16 cellular contexts compared by ENCODE assay signal in the genomic region with DNA sequence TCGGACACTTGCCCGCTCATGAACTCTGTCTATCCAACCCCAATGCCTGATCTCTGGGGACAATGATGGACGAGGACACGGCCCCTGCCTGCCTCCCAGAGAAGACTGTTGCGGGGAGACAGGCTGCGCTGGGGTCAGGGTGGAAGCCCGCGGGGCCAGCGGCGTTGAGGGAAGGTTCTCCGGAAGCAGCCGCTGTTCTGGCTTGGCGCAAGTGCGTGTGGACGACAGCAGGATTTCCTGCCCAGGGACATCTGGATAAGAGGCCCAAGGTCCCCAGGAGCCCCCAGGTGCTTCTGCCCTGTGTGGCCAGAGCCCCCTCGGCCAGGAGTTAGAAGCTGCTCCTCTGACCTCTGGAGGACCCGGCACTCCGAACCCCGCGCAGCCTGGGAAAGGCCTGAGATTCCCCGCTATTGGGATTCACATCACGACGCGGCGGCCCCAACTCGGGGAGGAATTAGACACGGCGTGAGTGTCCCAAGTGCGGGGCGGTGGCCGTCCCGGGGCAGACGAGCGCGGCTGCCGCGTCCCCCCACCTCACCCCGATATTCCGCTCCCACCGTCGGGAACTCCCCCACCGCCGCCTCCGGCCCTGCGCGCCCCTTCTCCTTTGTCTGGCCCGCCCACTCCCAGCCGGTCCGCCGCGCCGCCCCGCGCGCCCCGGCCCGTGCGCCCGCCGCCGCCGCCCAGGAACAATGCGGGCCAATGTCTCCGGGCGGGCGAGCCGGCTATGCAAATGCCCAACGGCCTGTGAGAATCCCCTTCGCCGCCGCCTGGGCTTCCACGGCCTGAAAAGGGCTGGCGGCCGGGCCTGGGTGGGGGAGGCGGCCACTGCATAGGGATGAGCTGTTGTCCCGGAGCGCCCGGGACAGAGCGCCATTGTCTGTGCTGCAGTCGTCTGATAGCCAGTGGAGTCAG. TPM values are rescaled to one million over a fixed set of nuclear protein-coding genes. Genes with fewer than 3 reads are reported as not detected.
A peak's percentile ranks its signal among the peaks of the same experiment; 100 is the strongest.
DNase-seq lines count a peak whose midpoint lies in the region; ATAC-seq, FAIRE-seq and TF ChIP-seq lines count a peak whose summit lies in the region.
"Had no signal": no experiment of that assay in that cellular context is flagged by ENCODE, and none has a peak within 500 bp of the region (broad histone marks: within the 10 kb centered on the region; RNA-seq: fewer than 3 reads in every experiment).

No MANE protein-coding gene starts in this region.

- no peaks in the 10 kb centered on the region for H4K20me1 ChIP-seq in smooth muscle cell (ENCODE audit: low read depth)

- no peaks in the 10 kb centered on the region for H3F3A ChIP-seq in smooth muscle cell (ENCODE audit: low read depth)

- H3K27ac ChIP-seq in coronary artery (no peak overlapping the region), smooth muscle cell (ENCODE audit: low read depth) (no peak overlapping the region), kidney (ENCODE audit: low read depth in 2 of 2, low read length in 2 of 2) (no peak overlapping the region)
- H3K27ac ChIP-seq: ascending aorta, vagina had no signal

- H2AFZ ChIP-seq in smooth muscle cell (ENCODE audit: low read depth): no peak overlapping the region

- WGBS in smooth muscle cell (ENCODE audit: low lambda C conversion rate): 23% methylated on average over 53 of the region's 80 CpGs

- FAIRE-seq in kidney (lab: Jason Lieb, UNC): no peak

- no peaks in the 10 kb centered on the region for H3K9me3 ChIP-seq in smooth muscle cell (replicated peaks; ENCODE audit: low read depth)
- no peaks in the 10 kb centered on the region for H3K9me3 ChIP-seq in kidney (ENCODE audit: control insufficient read depth in 1 of 2, low read length in 2 of 2)
- H3K9me3 ChIP-seq: ascending aorta, MG63, vagina had no signal

- intact Hi-C loops in left colon (cut with DNase I, micrococcal nuclease) (loop anchor here (5.0 to 10.0 kb wide), 2 partner anchors 59 to 217 kb away; a partner anchor contains a TSS), kidney (cut with DNase I) (no loop called here)

- no peak overlapping the region for H3K9ac ChIP-seq in smooth muscle cell (ENCODE audit: low read depth)
- H3K9ac ChIP-seq in kidney (ENCODE audit: low read length in 2 of 2): no peak overlapping the region

- H3K27me3 ChIP-seq in smooth muscle cell (ENCODE audit: low read depth): peaks cover 21% of the 10 kb centered on the region
- H3K27me3 ChIP-seq: ascending aorta, MG63, vagina had no signal

- H3K4me3 ChIP-seq in coronary artery (peak overlapping the region; percentile 53), smooth muscle cell (peak overlapping the region; percentile 40), kidney (ENCODE audit: low read length in 2 of 2) (no peak overlapping the region)
- H3K4me3 ChIP-seq: ascending aorta, MG63 had no signal

- ATAC-seq in left colon (peak; percentile 16), HG03342 (IDR thresholded peaks at IDR 0.05; ENCODE audit: unreplicated experiment) (no peak)
- ATAC-seq: activated CD8-positive, alpha-beta memory T cell treated with anti-CD3 and anti-CD28 coated beads, Interleukin-2, amount 10 ng/mL, durations not matched to agents 7 days and 5 days had no signal

- no peaks in the 10 kb centered on the region for H3K36me3 ChIP-seq in smooth muscle cell (ENCODE audit: low read depth)
- no peaks in the 10 kb centered on the region for H3K36me3 ChIP-seq in kidney (ENCODE audit: control insufficient read depth in 1 of 2, insufficient read depth in 2 of 2, low read length in 2 of 2)
- H3K36me3 ChIP-seq: ascending aorta, MG63, vagina had no signal

- peak overlapping the region; percentile 82 for H3K4me2 ChIP-seq in smooth muscle cell

- TF ChIP-seq CTCF in coronary artery (IDR thresholded peaks at IDR 0.05) (no peak), smooth muscle cell (IDR thresholded peaks at IDR 0.05; ENCODE audit: borderline replicate concordance, insufficient read depth, poor library complexity, severe bottlenecking) (no peak), kidney (IDR thresholded peaks at IDR 0.05; ENCODE audit: borderline replicate concordance, extremely low read depth, insufficient read depth) (no peak)

- peak; percentile 55 for DNase-seq in HuH-7 (ENCODE audit: low spot score)
- DNase-seq in coronary artery (ENCODE audit: low spot score): no peak
- DNase-seq in left colon: no peak
- no peak for DNase-seq in smooth muscle cell (lab: John Stamatoyannopoulos, UW; ENCODE audit: unreplicated experiment)
- DNase-seq in kidney: no peak
- DNase-seq in NCI-H2171 treated with DMSO at 0.1 percent for 48 hours (lab: John Stamatoyannopoulos, UW): no peak
- DNase-seq: activated CD8-positive, alpha-beta memory T cell treated with anti-CD3 and anti-CD28 coated beads, Interleukin-2, amount 10 ng/mL, durations not matched to agents 7 days and 5 days; DMS153; GOT3; MG63; NCI-H524 had no signal

- H3K4me1 ChIP-seq in smooth muscle cell (ENCODE audit: low read depth) (peaks cover 37% of the 10 kb centered on the region), kidney (ENCODE audit: control insufficient read depth in 1 of 2, insufficient read depth in 1 of 2, low read depth in 1 of 2, low read length in 2 of 2) (peaks cover 0 to 5% of the 10 kb centered on the region in 2 donors)
- H3K4me1 ChIP-seq: ascending aorta, vagina had no signal

- no peaks in the 10 kb centered on the region for H3K79me2 ChIP-seq in smooth muscle cell (ENCODE audit: low read depth)

RNA-seq across cellular contexts. Expression of a gene that starts 19.1 kb away (rescaled TPM):
- total RNA-seq in left colon: not detected
- 0.63 TPM in 1 of 2 replicates, not detected in the other for total RNA-seq in smooth muscle cell
- polyA plus RNA-seq in smooth muscle cell: 0.09 TPM in 1 of 2 replicates, not detected in the other
- total RNA-seq in kidney: 4.2 TPM
- 61.9 TPM for polyA plus RNA-seq in kidney (ENCODE audit: insufficient read depth, low read depth, low replicate concordance)
- total RNA-seq: activated CD8-positive, alpha-beta memory T cell treated with anti-CD3 and anti-CD28 coated beads, Interleukin-2, amount 10 ng/mL, durations not matched to agents 7 days and 5 days; ascending aorta; myocyte; T-helper 1 cell treated with Interleukin-12 subunit alpha and Interleukin-12 subunit beta and Interleukin-4 antibody, amounts not matched to agents 30 ng/mL and 1 ng/mL, for 36 hours; vagina had no signal

RNA-seq across cellular contexts. Expression of a gene that starts 49.8 kb away (rescaled TPM):
- not detected for total RNA-seq in left colon
- total RNA-seq in smooth muscle cell: 0.54 and 2.9 TPM in 2 replicates
- 0.72 TPM in 1 of 2 replicates, not detected in the other for polyA plus RNA-seq in smooth muscle cell
- not detected for total RNA-seq in kidney
- polyA plus RNA-seq in kidney (ENCODE audit: insufficient read depth, low read depth, low replicate concordance): 1.1 TPM
- total RNA-seq: activated CD8-positive, alpha-beta memory T cell treated with anti-CD3 and anti-CD28 coated beads, Interleukin-2, amount 10 ng/mL, durations not matched to agents 7 days and 5 days; ascending aorta; myocyte; T-helper 1 cell treated with Interleukin-12 subunit alpha and Interleukin-12 subunit beta and Interleukin-4 antibody, amounts not matched to agents 30 ng/mL and 1 ng/mL, for 36 hours; vagina had no signal

RNA-seq across cellular contexts. Expression of a gene that starts 50.1 kb away (rescaled TPM):
- total RNA-seq in left colon (100 to 1,000 TPM; 116 to 119 TPM), smooth muscle cell (147 and 178 TPM in 2 replicates), kidney (149 TPM)
- polyA plus RNA-seq in smooth muscle cell (179 and 182 TPM in 2 replicates), kidney (ENCODE audit: insufficient read depth, low read depth, low replicate concordance) (181 TPM)

Comparison
In these comparisons a context has a peak if more than half of its experiments do, and no peak if none do; other contexts are left out.
1. H3K4me3 ChIP-seq: peak in coronary artery (single experiment) and smooth muscle cell (single experiment); none in kidney (0 of 2).